Comparison of ENCODE assay signal across 20 cellular contexts in the genomic region with DNA sequence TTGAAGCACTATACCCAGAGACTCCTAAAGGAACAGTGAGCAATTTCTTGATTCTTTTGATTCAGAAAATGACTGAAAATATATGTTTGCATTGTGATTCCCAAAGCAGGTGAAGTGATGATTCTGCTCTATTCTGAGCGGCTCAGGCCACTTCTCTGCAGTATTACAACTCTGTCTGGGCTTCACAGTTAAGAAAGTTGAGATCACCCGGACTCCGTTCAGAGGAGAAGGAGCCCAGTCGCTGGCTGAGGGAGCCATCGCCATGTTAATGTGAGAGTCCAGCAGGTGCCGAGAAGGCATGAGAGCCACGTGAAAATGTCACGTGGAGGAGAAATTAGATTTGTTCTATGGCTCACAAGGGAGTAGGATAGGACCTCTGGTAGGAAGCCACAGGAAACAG.
A peak's percentile ranks its signal among the peaks of the same experiment; 100 is the strongest.
DNase-seq lines count a peak whose midpoint lies in the region; ATAC-seq and TF ChIP-seq lines count a peak whose summit lies in the region.
"Had no signal": no experiment of that assay in that cellular context is flagged by ENCODE, and none has a peak within 500 bp of the region (broad histone marks: within the 10 kb centered on the region; RNA-seq: fewer than 3 reads in every experiment).

No MANE protein-coding gene starts in this region.

- no peaks in the 10 kb centered on the region for H3K9me2 ChIP-seq in GM23248 (ENCODE audit: insufficient read depth)

- TF ChIP-seq CTCF in VCaP (conservative IDR thresholded peaks at IDR 0.05): no peak
- no peak for TF ChIP-seq CTCF in parathyroid adenoma (IDR thresholded peaks at IDR 0.05)

- H3K27ac ChIP-seq in BLaER1 (no peak overlapping the region), VCaP (peak overlapping the region; percentile 84; the same call in 1 of the 2 replicates), cingulate gyrus (ENCODE audit: low read depth, low read length) (peak overlapping the region; percentile 90), parathyroid adenoma (no peak overlapping the region), GM23248 (no peak overlapping the region)
- H3K27ac ChIP-seq: HL-60 had no signal

- peak overlapping the region; percentile 33 for H2AFZ ChIP-seq in parathyroid adenoma
- no peak overlapping the region for H2AFZ ChIP-seq in GM23248

- H3K27me3 ChIP-seq in BLaER1 (no peaks in the 10 kb centered on the region), parathyroid adenoma (ENCODE audit: control insufficient read depth, insufficient read depth, low read length) (no peaks in the 10 kb centered on the region), GM23248 (replicated peaks; ENCODE audit: insufficient read depth) (no peaks in the 10 kb centered on the region)

- peak overlapping the region; percentile 51 for H3K4me2 ChIP-seq in BLaER1
- no peak overlapping the region for H3K4me2 ChIP-seq in parathyroid adenoma (ENCODE audit: low read length)
- H3K4me2 ChIP-seq in GM23248 (ENCODE audit: unreplicated experiment): no peak overlapping the region

- peaks cover 13% of the 10 kb centered on the region; the same call in 1 of the 2 replicates for H3F3A ChIP-seq in GM23248 (ENCODE audit: insufficient read depth)

- no peak for ATAC-seq in HG03457 (IDR thresholded peaks at IDR 0.05; ENCODE audit: unreplicated experiment)
- ATAC-seq in GM19397 (IDR thresholded peaks at IDR 0.05; ENCODE audit: unreplicated experiment): no peak
- ATAC-seq: SK-N-SH treated with all-trans-retinoic acid at 6 μM for 48 hours had no signal

- peaks cover 56% of the 10 kb centered on the region for H4K20me1 ChIP-seq in BLaER1
- no peaks in the 10 kb centered on the region for H4K20me1 ChIP-seq in GM23248 (ENCODE audit: insufficient read depth)

- H3K9ac ChIP-seq in BLaER1: no peak overlapping the region
- H3K9ac ChIP-seq in parathyroid adenoma: no peak overlapping the region
- no peak overlapping the region for H3K9ac ChIP-seq in GM23248

- no peak for DNase-seq in GM23248
- DNase-seq: DMS53; GDM1; H9; KBM-7; NCI-H1436 treated with DMSO at 0.1 percent for 48 hours; NCI-H1930; NCI-H2227 treated with DMSO at 0.1 percent for 48 hours; NCI-H510A; NCI-H748 treated with DMSO at 0.1 percent for 48 hours; NK-92 treated with Interleukin-12 subunit alpha and Interleukin-12 subunit beta, amount 100 ng/mL, for 24 hours; SIG-M5 had no signal

- in situ Hi-C loops in GM23248 (cut with MboI): no loop called here

- H3K4me3 ChIP-seq in BLaER1 (no peak overlapping the region), parathyroid adenoma (ENCODE audit: low read depth, low read length) (no peak overlapping the region), GM23248 (no peak overlapping the region)

- WGBS in GM23248 (ENCODE audit: low coverage in 1 of 2, low lambda C conversion rate in 2 of 2, missing lambda C conversion rate in 2 of 2), 2 experiments: 72 to 78% methylated on average over 8 of the region's 8 CpGs

- no peaks in the 10 kb centered on the region for H3K9me3 ChIP-seq in BLaER1
- no peaks in the 10 kb centered on the region for H3K9me3 ChIP-seq in parathyroid adenoma (ENCODE audit: control insufficient read depth, low read length)
- H3K9me3 ChIP-seq in GM23248 (ENCODE audit: low read depth): no peaks in the 10 kb centered on the region

- H3K79me2 ChIP-seq in parathyroid adenoma: no peaks in the 10 kb centered on the region
- H3K79me2 ChIP-seq in GM23248 (ENCODE audit: insufficient read depth): peaks cover 70% of the 10 kb centered on the region

- no peaks in the 10 kb centered on the region for H3K36me3 ChIP-seq in BLaER1
- no peaks in the 10 kb centered on the region for H3K36me3 ChIP-seq in parathyroid adenoma (ENCODE audit: control insufficient read depth, insufficient read depth, low read length)
- H3K36me3 ChIP-seq in GM23248 (ENCODE audit: low read depth): no peaks in the 10 kb centered on the region

- peaks cover 50% of the 10 kb centered on the region for H3K4me1 ChIP-seq in BLaER1
- peaks cover 6% of the 10 kb centered on the region for H3K4me1 ChIP-seq in parathyroid adenoma
- peaks cover 27% of the 10 kb centered on the region for H3K4me1 ChIP-seq in GM23248 (ENCODE audit: insufficient read depth)

Comparison
In these comparisons a context has a peak if more than half of its experiments do, and no peak if none do; other contexts are left out.
1. H3K27ac ChIP-seq: peak in VCaP (single experiment) and cingulate gyrus (single experiment); none in BLaER1 (single experiment), parathyroid adenoma (single experiment) and GM23248 (single experiment).